In genomic region chr2:231391981-231392380, GRCh38 we compare ENCODE assay signal across 16 cellular contexts. TPM values are rescaled to one million over a fixed set of nuclear protein-coding genes. Genes with fewer than 3 reads are reported as not detected.
DNase-seq lines count a peak whose midpoint lies in the region; ATAC-seq and TF ChIP-seq lines count a peak whose summit lies in the region.
"Had no signal": no experiment of that assay in that cellular context is flagged by ENCODE, and none has a peak within 500 bp of the region (broad histone marks: within the 10 kb centered on the region; RNA-seq: fewer than 3 reads in every experiment).

No MANE protein-coding gene starts in this region.

- peaks cover 18% of the 10 kb centered on the region for H3K4me1 Mint-ChIP-seq in endodermal cell

- no peaks in the 10 kb centered on the region for H3K36me3 ChIP-seq in colonic mucosa
- H3K36me3 ChIP-seq in esophagus muscularis mucosa = no peaks in the 10 kb centered on the region
- H3K36me3 ChIP-seq in endodermal cell (ENCODE audit: control insufficient read depth, insufficient read depth, low read length) = no peaks in the 10 kb centered on the region
- H3K36me3 ChIP-seq: suprapubic skin had no signal

- peak; percentile 20 for DNase-seq in CD1c-positive myeloid dendritic cell (ENCODE audit: extremely low spot score)
- peak; percentile 92 to 94 for DNase-seq in NOMO-1 (lab: John Stamatoyannopoulos, UW; ENCODE audit: unreplicated experiment in 2 of 2)
- DNase-seq in cortex of kidney (lab: John Stamatoyannopoulos, UW) = peak; percentile 9
- DNase-seq in colonic mucosa = no peak
- DNase-seq in esophagus muscularis mucosa (ENCODE audit: extremely low spot score) = no peak
- DNase-seq in endodermal cell = no peak
- DNase-seq: activated CD4-positive, CD25-positive, alpha-beta regulatory T cell; activated CD8-positive, alpha-beta memory T cell treated with anti-CD3 and anti-CD28 coated beads, Interleukin-2, amount 50 U/mL, for 48 hours; islet precursor cell; NCI-H1105 treated with DMSO at 0.1 percent for 48 hours; stimulated activated CD4-positive, alpha-beta T cell treated with anti-CD3 and anti-CD28 coated beads, Interleukin-12 subunit alpha, Interleukin-12 subunit beta, amount 100 ng/mL, for 4 hours had no signal

- H3K9me3 Mint-ChIP-seq in endodermal cell = no peaks in the 10 kb centered on the region

- no peak overlapping the region for H3K4me3 ChIP-seq in colonic mucosa
- H3K4me3 ChIP-seq in esophagus muscularis mucosa = no peak overlapping the region
- no peak overlapping the region for H3K4me3 ChIP-seq in endodermal cell (ENCODE audit: low read length)
- H3K4me3 ChIP-seq: mucosa of descending colon, suprapubic skin had no signal

- no peak overlapping the region for H3K27ac Mint-ChIP-seq in endodermal cell

- WGBS in esophagus muscularis mucosa = 73% methylated on average over 7 of the region's 7 CpGs
- WGBS in endodermal cell (ENCODE audit: insufficient coverage in 1 of 2, insufficient read length in 1 of 2), 2 experiments = 80 to 95% methylated on average over 2 to 7 of the region's 7 CpGs

- no peaks in the 10 kb centered on the region for H3K36me3 Mint-ChIP-seq in endodermal cell (ENCODE audit: low read depth)

- no peak for TF ChIP-seq POLR2A in esophagus muscularis mucosa (IDR thresholded peaks at IDR 0.05; ENCODE audit: low read depth)

- peak; percentile 18 for ATAC-seq in GM18907 (IDR thresholded peaks at IDR 0.05; ENCODE audit: unreplicated experiment)
- ATAC-seq in HG03571 (IDR thresholded peaks at IDR 0.05; ENCODE audit: unreplicated experiment) = no peak
- ATAC-seq: mucosa of descending colon had no signal

- H3K27me3 ChIP-seq in colonic mucosa (no peaks in the 10 kb centered on the region), esophagus muscularis mucosa (peaks cover 0 to 45% (median 22%) of the 10 kb centered on the region in 4 donors), endodermal cell (ENCODE audit: control insufficient read depth, insufficient read depth, low read length, poor library complexity, severe bottlenecking) (peaks cover 9% of the 10 kb centered on the region)

- H3K27ac ChIP-seq in colonic mucosa (no peak overlapping the region), esophagus muscularis mucosa (replicated peaks in 1 of 4) (no peak overlapping the region), endodermal cell (ENCODE audit: low read depth, low read length) (no peak overlapping the region)
- H3K27ac ChIP-seq: epithelial cell of prostate, suprapubic skin had no signal

- intact Hi-C loops in colonic mucosa (cut with DNase I) (no loop called here), esophagus muscularis mucosa (cut with DNase I) (no loop called here)

- H3K4me1 ChIP-seq in colonic mucosa (no peaks in the 10 kb centered on the region), esophagus muscularis mucosa (peaks cover 2 to 29% (median 18%) of the 10 kb centered on the region in 4 donors), endodermal cell (ENCODE audit: control insufficient read depth, insufficient read depth, low read length) (no peaks in the 10 kb centered on the region)

- TF ChIP-seq CTCF in colonic mucosa (IDR thresholded peaks at IDR 0.05) (no peak), esophagus muscularis mucosa (IDR thresholded peaks at IDR 0.05) (no peak), endodermal cell (conservative IDR thresholded peaks at IDR 0.05) (no peak)

- no peaks in the 10 kb centered on the region for H3K9me3 ChIP-seq in colonic mucosa
- no peaks in the 10 kb centered on the region for H3K9me3 ChIP-seq in esophagus muscularis mucosa
- no peaks in the 10 kb centered on the region for H3K9me3 ChIP-seq in endodermal cell (ENCODE audit: control insufficient read depth, low read length)
- H3K9me3 ChIP-seq: mucosa of descending colon, suprapubic skin had no signal

- TF ChIP-seq EP300 in esophagus muscularis mucosa (IDR thresholded peaks at IDR 0.05) = no peak

- no peak overlapping the region for H3K4me3 Mint-ChIP-seq in endodermal cell

- H3K9ac ChIP-seq in colonic mucosa (ENCODE audit: low read depth in 2 of 2, low read length in 2 of 2) (no peak overlapping the region), endodermal cell (ENCODE audit: extremely low read depth, low read length, poor library complexity, severe bottlenecking) (no peak overlapping the region)

- no peaks in the 10 kb centered on the region for H3K27me3 Mint-ChIP-seq in endodermal cell (ENCODE audit: insufficient read depth)

RNA-seq across cellular contexts. Expression of gene B3GNT7, which starts 3.5 kb away (rescaled TPM):
- total RNA-seq in colonic mucosa = 100 to 1,000 TPM; 244 to 258 TPM
- 1 to 10 TPM; 3.7 to 7.0 (median 4.5) TPM for total RNA-seq in esophagus muscularis mucosa
- 10 to 100 TPM; 13.0 to 32.3 TPM for total RNA-seq in endodermal cell
- 5.7 TPM for polyA plus RNA-seq in endodermal cell (2013, experiment 1 of 2)
- polyA plus RNA-seq in endodermal cell (2013, experiment 2 of 2) = 3.7 TPM

Comparison
In these comparisons a context has a peak if more than half of its experiments do, and no peak if none do; other contexts are left out.
1. DNase-seq: peak in CD1c-positive myeloid dendritic cell (single experiment), NOMO-1 (2 of 2) and cortex of kidney (single experiment); none in colonic mucosa (single experiment), esophagus muscularis mucosa (single experiment) and endodermal cell (single experiment).
2. RNA of gene B3GNT7, which starts 3.5 kb away (total RNA-seq): 244 to 258 TPM in colonic mucosa; 13.0 to 32.3 TPM in endodermal cell and 3.7 to 7.0 TPM in esophagus muscularis mucosa; every median in the first group is over 4 times any median in the second.